ENCODE assay signal across 1 cellular context in genomic region chr9:138071731-138072130, GRCh38.
TF ChIP-seq lines count a peak whose summit lies in the region.

No MANE protein-coding gene starts in this region.

TF ChIP-seq in H1, 55 proteins besides CTCF, POLR2A, EP300 and RAD21 (continued from another document):
- no peak for TF ChIP-seq CHD7 (IDR thresholded peaks at IDR 0.05; ENCODE audit: insufficient replicate concordance, low read length)
